In genomic region chr4:33802578-33802977, GRCh38 we compare ENCODE assay signal across 23 cellular contexts.
DNase-seq lines count a peak whose midpoint lies in the region; ATAC-seq and TF ChIP-seq lines count a peak whose summit lies in the region.
"Had no signal": no experiment of that assay in that cellular context is flagged by ENCODE, and none has a peak within 500 bp of the region (broad histone marks: within the 10 kb centered on the region; RNA-seq: fewer than 3 reads in every experiment).

No MANE protein-coding gene starts in this region.

- H2AFZ ChIP-seq in MM.1S (ENCODE audit: low read length): no peak overlapping the region

- H3K9ac ChIP-seq in MM.1S (ENCODE audit: low read length): no peak overlapping the region
- H3K9ac ChIP-seq: BLaER1 treated with 17β-estradiol and CSF1 and Interleukin-3, amounts not matched to agents 10 nM and 100 nM had no signal

- ATAC-seq in GM18868 (IDR thresholded peaks at IDR 0.05; ENCODE audit: unreplicated experiment) (peak; percentile 90), HG02852 (IDR thresholded peaks at IDR 0.05; ENCODE audit: unreplicated experiment) (peak; percentile 79), HG03521 (IDR thresholded peaks at IDR 0.05; ENCODE audit: unreplicated experiment) (no peak)
- ATAC-seq: CD8-positive, alpha-beta T cell; PC-3 had no signal

- H4K20me1 ChIP-seq in MM.1S (ENCODE audit: insufficient read depth, low read length): no peaks in the 10 kb centered on the region
- H4K20me1 ChIP-seq: BLaER1 treated with 17β-estradiol and CSF1 and Interleukin-3, amounts not matched to agents 10 nM and 100 nM had no signal

- H3K9me3 ChIP-seq in MM.1S (replicated peaks; ENCODE audit: insufficient read depth, low read length) (no peaks in the 10 kb centered on the region), thyroid gland (no peaks in the 10 kb centered on the region)
- H3K9me3 ChIP-seq: BLaER1 treated with 17β-estradiol and CSF1 and Interleukin-3, amounts not matched to agents 10 nM and 100 nM had no signal

- no peaks in the 10 kb centered on the region for H3K79me2 ChIP-seq in MM.1S (ENCODE audit: low read length)

- H3K27me3 ChIP-seq in MM.1S (replicated peaks; ENCODE audit: insufficient read depth, low read length) (no peaks in the 10 kb centered on the region), thyroid gland (no peaks in the 10 kb centered on the region)
- H3K27me3 ChIP-seq: BLaER1 treated with 17β-estradiol and CSF1 and Interleukin-3, amounts not matched to agents 10 nM and 100 nM had no signal

- TF ChIP-seq POLR2A in thyroid gland (IDR thresholded peaks at IDR 0.05): no peak

- TF ChIP-seq CTCF in MM.1S (IDR thresholded peaks at IDR 0.05; ENCODE audit: low read length) (peak; percentile 18), thyroid gland (IDR thresholded peaks at IDR 0.05) (no peak)

- H3F3A ChIP-seq in MM.1S (ENCODE audit: insufficient read depth, low read length): no peaks in the 10 kb centered on the region

- H3K4me2 ChIP-seq in MM.1S (ENCODE audit: low read depth, low read length): no peak overlapping the region
- H3K4me2 ChIP-seq: BLaER1 treated with 17β-estradiol and CSF1 and Interleukin-3, amounts not matched to agents 10 nM and 100 nM had no signal

- intact Hi-C loops in thyroid gland (cut with DNase I): no loop called here

- H3K4me3 ChIP-seq in MM.1S (ENCODE audit: low read length): no peak overlapping the region
- no peak overlapping the region for H3K4me3 ChIP-seq in thyroid gland (replicated peaks in 1 of 3)
- H3K4me3 ChIP-seq: BLaER1 treated with 17β-estradiol and CSF1 and Interleukin-3, amounts not matched to agents 10 nM and 100 nM; SK-N-MC had no signal

- H3K27ac ChIP-seq in MM.1S (ENCODE audit: low read length) (no peak overlapping the region), thyroid gland (no peak overlapping the region)
- H3K27ac ChIP-seq: BLaER1 treated with 17β-estradiol and CSF1 and Interleukin-3, amounts not matched to agents 10 nM and 100 nM; RWPE1; SK-N-MC had no signal

- DNase-seq in MM.1S: peak; percentile 78
- DNase-seq in AG20443 (ENCODE audit: low spot score): no peak
- DNase-seq in thyroid gland: no peak
- no peak for DNase-seq in globus pallidus (ENCODE audit: low spot score)
- DNase-seq: ACHN; CD8-positive, alpha-beta T cell; H7; KG1; NCI-H1694; NCI-H2081; NCI-H2171; NCI-H345; NCI-H524; NCI-H774; PC-3; SHP77 treated with DMSO at 0.1 percent for 48 hours; SW 1271 had no signal

- H3K4me1 ChIP-seq in MM.1S (ENCODE audit: low read length): peaks cover 12% of the 10 kb centered on the region
- H3K4me1 ChIP-seq in thyroid gland: no peaks in the 10 kb centered on the region
- H3K4me1 ChIP-seq: BLaER1 treated with 17β-estradiol and CSF1 and Interleukin-3, amounts not matched to agents 10 nM and 100 nM had no signal

- 60 to 65% methylated on average over 2 of the region's 2 CpGs for WGBS in thyroid gland, 2 donors

- no peaks in the 10 kb centered on the region for H3K36me3 ChIP-seq in MM.1S (replicated peaks; ENCODE audit: insufficient read depth, low read length)
- H3K36me3 ChIP-seq in thyroid gland: no peaks in the 10 kb centered on the region
- H3K36me3 ChIP-seq: BLaER1 treated with 17β-estradiol and CSF1 and Interleukin-3, amounts not matched to agents 10 nM and 100 nM had no signal

- H3K9me2 ChIP-seq in MM.1S (replicated peaks; ENCODE audit: insufficient read depth, low read length): no peaks in the 10 kb centered on the region
